14 cellular contexts compared by ENCODE assay signal in the genomic region with DNA sequence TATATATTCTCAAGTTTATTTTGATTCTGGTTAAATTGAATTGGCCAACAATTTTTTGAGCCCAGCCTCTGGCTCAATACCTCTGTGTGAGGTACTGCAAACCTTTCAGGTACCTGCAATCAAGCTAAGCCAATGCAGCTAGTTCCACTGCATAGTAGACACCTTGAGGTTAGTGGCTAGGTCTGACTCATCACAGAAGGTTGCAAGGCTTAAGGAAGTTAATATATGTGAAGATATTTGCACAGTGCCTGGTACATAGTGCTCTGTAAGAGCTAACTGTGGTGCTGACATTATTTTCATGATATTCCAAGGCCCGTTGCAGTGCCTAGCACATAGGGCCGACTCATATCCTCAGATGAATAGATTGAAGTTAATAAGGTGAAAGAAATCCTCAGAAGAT.
DNase-seq lines count a peak whose midpoint lies in the region; FAIRE-seq and TF ChIP-seq lines count a peak whose summit lies in the region.
"Had no signal": no experiment of that assay in that cellular context is flagged by ENCODE, and none has a peak within 500 bp of the region (broad histone marks: within the 10 kb centered on the region; RNA-seq: fewer than 3 reads in every experiment).

No MANE protein-coding gene starts in this region.

- no peak overlapping the region for H3K4me3 Mint-ChIP-seq in endothelial cell (ENCODE audit: unreplicated experiment)

- peaks cover 10% of the 10 kb centered on the region; the same call in 1 of the 2 replicates for H3K9me3 ChIP-seq in OCI-LY7 (ENCODE audit: low read length)
- no peaks in the 10 kb centered on the region for H3K9me3 ChIP-seq in BE2C
- H3K9me3 ChIP-seq in SK-N-SH, result no peaks in the 10 kb centered on the region
- H3K9me3 ChIP-seq: HAP-1 had no signal

- CTCF ChIA-PET in OCI-LY7 (lab: Charles Lee; ENCODE audit: unreplicated experiment) (no interaction called here), SK-N-SH (lab: Yijun Ruan, JAX) (no interaction called here)

- H2AFZ ChIP-seq in OCI-LY7 (ENCODE audit: low read length) (peak overlapping the region; percentile 23; the same call in 1 of the 2 replicates), SK-N-SH (ENCODE audit: low read depth) (no peak overlapping the region)

- no peaks in the 10 kb centered on the region for H3K9me2 ChIP-seq in OCI-LY7 (ENCODE audit: insufficient read depth, low read length)
- H3K9me2 ChIP-seq in SK-N-SH, result no peaks in the 10 kb centered on the region

- H3K79me2 ChIP-seq in OCI-LY7 (ENCODE audit: insufficient read depth, low read depth, low read length), result no peaks in the 10 kb centered on the region
- no peaks in the 10 kb centered on the region for H3K79me2 ChIP-seq in SK-N-SH (ENCODE audit: insufficient read depth)

- H3K27me3 ChIP-seq in bronchial epithelial cell (ENCODE audit: control insufficient read depth, insufficient read depth, low read length) (no peaks in the 10 kb centered on the region), kidney epithelial cell (ENCODE audit: control insufficient read depth, insufficient read depth, low read length) (no peaks in the 10 kb centered on the region), BE2C (no peaks in the 10 kb centered on the region), SK-N-SH (ENCODE audit: insufficient read depth) (no peaks in the 10 kb centered on the region)

- POLR2A ChIA-PET in OCI-LY7 (lab: Charles Lee), result no interaction called here
- POLR2A ChIA-PET in SK-N-SH (lab: Yijun Ruan, JAX), result no interaction called here

- H3K4me1 ChIP-seq in OCI-LY7 (ENCODE audit: insufficient read depth, low read length, poor library complexity, severe bottlenecking), result peaks cover 35% of the 10 kb centered on the region
- H3K4me1 ChIP-seq in BE2C, result 0 out of 2 replicates have a peak, but pooled peaks cover 5% of the 10 kb centered on the region
- H3K4me1 ChIP-seq in SK-N-SH (ENCODE audit: control insufficient read depth in 1 of 2, insufficient read depth in 2 of 2, low read depth in 1 of 2, low read length in 1 of 2), result peaks cover 0 to 12% of the 10 kb centered on the region in 2 experiments; a peak in 3 of 4 replicates
- H3K4me1 ChIP-seq: HAP-1 had no signal

- H3K4me3 ChIP-seq in OCI-LY7 (ENCODE audit: low read depth, low read length, poor library complexity, severe bottlenecking) (no peak overlapping the region), bronchial epithelial cell (ENCODE audit: low read depth, low read length) (no peak overlapping the region), kidney epithelial cell (ENCODE audit: low read depth, low read length) (no peak overlapping the region), BE2C (ENCODE audit: low read depth, low read length) (no peak overlapping the region), SK-N-SH (ENCODE audit: low read depth in 2 of 2, low read length in 1 of 2) (no peak overlapping the region)
- H3K4me3 ChIP-seq: HAP-1 had no signal

- peaks cover 5% of the 10 kb centered on the region; the same call in 1 of the 2 replicates for H3K36me3 ChIP-seq in OCI-LY7 (ENCODE audit: insufficient read depth, low read length)
- H3K36me3 ChIP-seq in bronchial epithelial cell (ENCODE audit: control insufficient read depth, insufficient read depth, low read length), result no peaks in the 10 kb centered on the region
- H3K36me3 ChIP-seq in kidney epithelial cell (ENCODE audit: control insufficient read depth, insufficient read depth, low read length), result no peaks in the 10 kb centered on the region
- no peaks in the 10 kb centered on the region for H3K36me3 ChIP-seq in BE2C
- no peaks in the 10 kb centered on the region for H3K36me3 ChIP-seq in SK-N-SH (replicated peaks in 1 of 2; ENCODE audit: control insufficient read depth in 1 of 2, insufficient read depth in 2 of 2, low read length in 1 of 2)
- H3K36me3 ChIP-seq: HAP-1 had no signal

- H3F3A ChIP-seq in SK-N-SH (replicated peaks; ENCODE audit: insufficient read depth), result no peaks in the 10 kb centered on the region

- no peaks in the 10 kb centered on the region for H3K4me1 Mint-ChIP-seq in endothelial cell (ENCODE audit: unreplicated experiment)

- TF ChIP-seq CTCF in OCI-LY7 (conservative IDR thresholded peaks at IDR 0.05; ENCODE audit: low read length), result no peak
- no peak for TF ChIP-seq CTCF in bronchial epithelial cell (IDR thresholded peaks at IDR 0.05; ENCODE audit: insufficient read depth, low read length, severe bottlenecking)
- TF ChIP-seq CTCF in kidney epithelial cell (IDR thresholded peaks at IDR 0.05; ENCODE audit: insufficient read depth, low read length, poor library complexity, severe bottlenecking), result no peak
- TF ChIP-seq CTCF in endothelial cell (IDR thresholded peaks at IDR 0.05; ENCODE audit: unreplicated experiment), result no peak
- TF ChIP-seq CTCF in BE2C (IDR thresholded peaks at IDR 0.05; ENCODE audit: low read depth, low read length), result no peak
- TF ChIP-seq CTCF in SK-N-SH (IDR thresholded peaks at IDR 0.05), result no peak

- WGBS in SK-N-SH (ENCODE audit: low lambda C conversion rate), result 3% methylated on average over 2 of the region's 2 CpGs

- H3K27ac Mint-ChIP-seq in endothelial cell (ENCODE audit: unreplicated experiment), result no peak overlapping the region

- H3K36me3 Mint-ChIP-seq in endothelial cell (ENCODE audit: low read depth, unreplicated experiment), result no peaks in the 10 kb centered on the region

- DNase-seq in OCI-LY7 (ENCODE audit: low spot score) (no peak), bronchial epithelial cell (ENCODE audit: low read depth) (peak; percentile 66), kidney epithelial cell (ENCODE audit: low read depth) (peak; percentile 54), endothelial cell (ENCODE audit: low spot score) (no peak), BE2C (no peak), NCI-H1092 (lab: John Stamatoyannopoulos, UW) (no peak), SK-N-SH (no peak)
- DNase-seq: NCI-H1048, NCI-H1694, NCI-H2107, SHP77 had no signal

- H3K27me3 Mint-ChIP-seq in endothelial cell (ENCODE audit: unreplicated experiment), result no peaks in the 10 kb centered on the region

- H4K20me1 ChIP-seq in OCI-LY7 (ENCODE audit: insufficient read depth, low read length) (no peaks in the 10 kb centered on the region), SK-N-SH (ENCODE audit: insufficient read depth) (no peaks in the 10 kb centered on the region)

- TF ChIP-seq RAD21 in SK-N-SH (IDR thresholded peaks at IDR 0.05; ENCODE audit: low read length), result no peak

- H3K9ac ChIP-seq in SK-N-SH, result no peak overlapping the region

- H3K4me2 ChIP-seq in OCI-LY7 (ENCODE audit: low read length) (no peak overlapping the region), SK-N-SH (no peak overlapping the region)

- no peaks in the 10 kb centered on the region for H3K9me3 Mint-ChIP-seq in endothelial cell (ENCODE audit: unreplicated experiment)

- H3K27ac ChIP-seq in OCI-LY7 (ENCODE audit: low read depth, low read length, poor library complexity, severe bottlenecking) (no peak overlapping the region), SK-N-SH (ENCODE audit: low read depth in 2 of 2, low read length in 1 of 2) (no peak overlapping the region)
- H3K27ac ChIP-seq: C4-2B, HL-60 had no signal

- no peak for TF ChIP-seq EP300 in SK-N-SH (IDR thresholded peaks at IDR 0.05; ENCODE audit: borderline replicate concordance in 1 of 2, low read depth in 1 of 2, low read length in 1 of 2)

- no peak for FAIRE-seq in bronchial epithelial cell (lab: Jason Lieb, UNC)

- intact Hi-C loops in OCI-LY7 (cut with micrococcal nuclease; ENCODE audit: unreplicated experiment), result no loop called here

- no TSS peak for BruUV-seq in OCI-LY7 (replicated peaks; lab: Mats Ljungman, UMichigan)

TF ChIP-seq in SK-N-SH, 30 proteins besides CTCF, POLR2A, EP300 and RAD21:
- TF ChIP-seq RXRA (IDR thresholded peaks at IDR 0.05; ENCODE audit: borderline replicate concordance, low read depth) (no peak), POLR2AphosphoS5 (IDR thresholded peaks at IDR 0.05; ENCODE audit: low read depth, low read length) (no peak), ZBTB33 (IDR thresholded peaks at IDR 0.05; ENCODE audit: borderline replicate concordance, low read depth) (no peak), GABPA (IDR thresholded peaks at IDR 0.05; ENCODE audit: low read depth) (no peak), FOSL2 (IDR thresholded peaks at IDR 0.05; ENCODE audit: borderline replicate concordance, low read depth) (no peak)

Comparison
In these comparisons a context has a peak if more than half of its experiments do, and no peak if none do; other contexts are left out.
1. DNase-seq: peak in bronchial epithelial cell (single experiment) and kidney epithelial cell (single experiment); none in OCI-LY7 (single experiment), endothelial cell (single experiment), BE2C (single experiment), NCI-H1092 (single experiment) and SK-N-SH (single experiment).